8 cellular contexts compared by ENCODE assay signal in the genomic region with DNA sequence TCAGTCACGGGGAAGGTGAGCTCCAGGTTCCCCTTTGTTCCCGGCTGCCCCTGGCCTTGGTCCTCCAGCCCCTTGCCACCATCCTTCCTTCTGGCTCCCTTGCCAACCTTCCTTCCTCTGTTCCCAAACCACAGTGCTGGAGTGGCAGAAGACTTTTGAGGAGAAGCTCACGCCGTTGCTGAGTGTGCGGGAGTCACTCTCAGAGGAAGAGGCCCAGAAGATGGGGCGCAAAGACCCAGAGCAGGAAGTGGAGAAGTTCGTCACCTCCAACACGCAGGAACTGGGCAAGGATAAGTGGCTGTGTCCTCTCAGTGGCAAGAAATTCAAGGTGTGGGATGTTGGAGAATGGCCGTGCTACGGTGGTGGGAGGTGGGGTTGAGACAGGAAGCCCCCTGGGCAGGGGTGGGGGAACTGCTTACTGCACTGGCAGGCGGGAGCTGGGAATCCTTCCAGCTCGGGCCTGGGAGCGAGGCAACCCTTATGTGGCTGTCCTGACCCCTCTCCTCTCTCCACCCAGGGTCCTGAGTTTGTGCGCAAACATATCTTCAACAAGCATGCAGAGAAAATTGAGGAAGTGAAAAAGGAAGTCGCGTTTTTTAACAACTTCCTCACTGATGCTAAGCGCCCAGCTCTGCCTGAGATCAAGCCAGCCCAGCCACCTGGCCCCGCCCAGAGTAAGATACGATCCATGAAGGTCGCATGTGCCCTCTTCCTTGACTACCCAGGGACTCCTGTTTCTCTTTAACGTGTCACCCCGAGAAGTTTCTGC. TPM values are rescaled to one million over a fixed set of nuclear protein-coding genes. Genes with fewer than 3 reads are reported as not detected.
DNase-seq lines count a peak whose midpoint lies in the region; ATAC-seq and TF ChIP-seq lines count a peak whose summit lies in the region.

No MANE protein-coding gene starts in this region.

- peak overlapping the region in 2 of 4 donors; percentile 7 to 82 for H3K4me3 ChIP-seq in stomach

- peaks cover 56% of the 10 kb centered on the region for H3K4me1 Mint-ChIP-seq in endothelial cell (ENCODE audit: unreplicated experiment)

- TF ChIP-seq CTCF in endothelial cell (IDR thresholded peaks at IDR 0.05; ENCODE audit: unreplicated experiment), result no peak
- TF ChIP-seq CTCF in stomach (IDR thresholded peaks at IDR 0.05), result no peak

- H3K36me3 ChIP-seq in stomach, result peaks cover 64 to 65% (median 64%) of the 10 kb centered on the region in 4 donors

- intact Hi-C loops in stomach (cut with DNase I; ENCODE audit: low total_unique reads), result no loop called here

- peaks cover 32 to 50% (median 44%) of the 10 kb centered on the region in 4 donors for H3K4me1 ChIP-seq in stomach

- H3K9me3 ChIP-seq in stomach, result no peaks in the 10 kb centered on the region

- DNase-seq in activated T-cell treated with anti-CD3 and anti-CD28 coated beads for 24 hours (ENCODE audit: low read depth), result peak; percentile 41
- DNase-seq in activated T-cell treated with anti-CD3 and anti-CD28 coated beads for 4 hours, result no peak
- peak; percentile 9 for DNase-seq in T1000 (lab: John Stamatoyannopoulos, UW)
- DNase-seq in endothelial cell (ENCODE audit: low spot score), result no peak
- DNase-seq in stomach, result no peak
- no peak for DNase-seq in SW 1271 (lab: John Stamatoyannopoulos, UW)
- no peak for DNase-seq in iPS-NIHi11 (ENCODE audit: low spot score)

- peak; percentile 44 for ATAC-seq in HG03378 (IDR thresholded peaks at IDR 0.05; ENCODE audit: unreplicated experiment)

- 47 to 56% (median 54%) methylated on average over 21 to 22 of the region's 22 CpGs for WGBS in stomach, 5 donors

- no peak for TF ChIP-seq EP300 in stomach (IDR thresholded peaks at IDR 0.05)

- peak overlapping the region; percentile 82 for H3K27ac Mint-ChIP-seq in endothelial cell (ENCODE audit: unreplicated experiment)

- peaks cover 26% of the 10 kb centered on the region for H3K27me3 Mint-ChIP-seq in endothelial cell (ENCODE audit: unreplicated experiment)

- H3K36me3 Mint-ChIP-seq in endothelial cell (ENCODE audit: low read depth, unreplicated experiment), result peaks cover 61% of the 10 kb centered on the region

- H3K9me3 Mint-ChIP-seq in endothelial cell (ENCODE audit: unreplicated experiment), result no peaks in the 10 kb centered on the region

- H3K27me3 ChIP-seq in stomach, result peaks cover 0 to 14% (median 0%) of the 10 kb centered on the region in 3 donors

- H3K4me3 Mint-ChIP-seq in endothelial cell (ENCODE audit: unreplicated experiment), result peak overlapping the region; percentile 83

- no peak for TF ChIP-seq POLR2A in stomach (IDR thresholded peaks at IDR 0.05)

- H3K27ac ChIP-seq in stomach, result peak overlapping the region; percentile 13 to 92 (median 71)

RNA-seq across cellular contexts. Expression of a gene that starts 2.1 kb away (rescaled TPM):
- total RNA-seq in endothelial cell (ENCODE audit: unreplicated experiment) (2.4 TPM), stomach (10 to 100 TPM in 1 of 5 donors, under 1 TPM in 1, not detected in 3; 0.73 to 22.6 TPM)
- polyA plus RNA-seq in stomach, result 1 to 10 TPM; 2.0 to 4.3 (median 4.1) TPM

RNA-seq across cellular contexts. Expression of a gene that starts 8.3 kb away (rescaled TPM):
- 3.0 TPM for total RNA-seq in endothelial cell (ENCODE audit: unreplicated experiment)
- 1 to 10 TPM in 1 of 5 donors, under 1 TPM in 1, not detected in 3; 0.43 to 2.4 TPM for total RNA-seq in stomach
- polyA plus RNA-seq in stomach, result 1 to 10 TPM in 1 of 3 donors, under 1 TPM in 2; 0.25 to 1.5 (median 0.31) TPM

RNA-seq across cellular contexts. Expression of a gene that starts 12.5 kb away (rescaled TPM):
- 173 TPM for total RNA-seq in endothelial cell (ENCODE audit: unreplicated experiment)
- total RNA-seq in stomach, result 100 to 1,000 TPM in 2 of 5 donors, 10 to 100 TPM in 3; 45.2 to 184 (median 86.2) TPM
- 10 to 100 TPM; 63.7 to 97.1 (median 68.9) TPM for polyA plus RNA-seq in stomach

RNA-seq across cellular contexts. Expression of a gene that starts 20.2 kb away (rescaled TPM):
- total RNA-seq in endothelial cell (ENCODE audit: unreplicated experiment), result 93.8 TPM
- total RNA-seq in stomach, result 10 to 100 TPM in 3 of 5 donors, 1 to 10 TPM in 2; 4.7 to 44.3 (median 14.7) TPM
- 10 to 100 TPM; 23.8 to 50.0 (median 26.2) TPM for polyA plus RNA-seq in stomach

RNA-seq across cellular contexts. Expression of a gene that starts 34.9 kb away (rescaled TPM):
- 60.5 TPM for total RNA-seq in endothelial cell (ENCODE audit: unreplicated experiment)
- total RNA-seq in stomach, result 10 to 100 TPM in 3 of 5 donors, 1 to 10 TPM in 2; 2.9 to 44.6 (median 25.9) TPM
- polyA plus RNA-seq in stomach, result 10 to 100 TPM in 1 of 3 donors, 1 to 10 TPM in 2; 4.9 to 21.7 (median 9.0) TPM

Comparison
In these comparisons a context has a peak if more than half of its experiments do, and no peak if none do; other contexts are left out.
1. DNase-seq: peak in activated T-cell treated with anti-CD3 and anti-CD28 coated beads for 24 hours (single experiment) and T1000 (single experiment); none in activated T-cell treated with anti-CD3 and anti-CD28 coated beads for 4 hours (single experiment), endothelial cell (single experiment), stomach (single experiment), SW 1271 (0 of 2) and iPS-NIHi11 (single experiment).